8 cellular contexts compared by ENCODE assay signal in genomic region chr7:151342102-151342646, GRCh38. TPM values are rescaled to one million over a fixed set of nuclear protein-coding genes. Genes with fewer than 3 reads are reported as not detected.
DNase-seq lines count a peak whose midpoint lies in the region; ATAC-seq, FAIRE-seq and TF ChIP-seq lines count a peak whose summit lies in the region.

No MANE protein-coding gene starts in this region.

- H3K36me3 ChIP-seq in adrenal gland (replicated peaks in 1 of 2) (peaks cover 0 to 17% of the 10 kb centered on the region in 2 donors), right lobe of liver (peaks cover 0 to 20% (median 12%) of the 10 kb centered on the region in 4 donors)

- ATAC-seq in GM19397 (IDR thresholded peaks at IDR 0.05; ENCODE audit: unreplicated experiment) = peak; percentile 37
- peak; percentile 40 for ATAC-seq in HG03469 (IDR thresholded peaks at IDR 0.05; ENCODE audit: unreplicated experiment)
- ATAC-seq in right lobe of liver = peak in 2 of 4 donors; percentile 8 to 21

- no peaks in the 10 kb centered on the region for H3K27me3 ChIP-seq in adrenal gland
- H3K27me3 ChIP-seq in right lobe of liver = no peaks in the 10 kb centered on the region

- H3K9me3 ChIP-seq in adrenal gland (replicated peaks in 1 of 3) (no peaks in the 10 kb centered on the region), right lobe of liver (no peaks in the 10 kb centered on the region)

- TF ChIP-seq CTCF in C4-2B (conservative IDR thresholded peaks at IDR 0.05) (no peak), adrenal gland (IDR thresholded peaks at IDR 0.05) (no peak), right lobe of liver (IDR thresholded peaks at IDR 0.05) (no peak), type B pancreatic cell (conservative IDR thresholded peaks at IDR 0.05) (no peak)

- DNase-seq in adrenal gland (no peak), right lobe of liver (no peak), type B pancreatic cell (ENCODE audit: extremely low spot score, unreplicated experiment) (no peak), EL (no peak), H54 (ENCODE audit: insufficient read length, low spot score) (no peak)

- H3K27ac ChIP-seq in C4-2B (peak overlapping the region; percentile 70), adrenal gland (peak overlapping the region; percentile 71 to 85 (median 75)), right lobe of liver (peak overlapping the region; percentile 76 to 85 (median 83))

- H3K4me1 ChIP-seq in adrenal gland (replicated peaks in 1 of 2) = peaks cover 13 to 23% of the 10 kb centered on the region in 2 donors
- peaks cover 0 to 14% (median 8%) of the 10 kb centered on the region in 4 donors for H3K4me1 ChIP-seq in right lobe of liver

- peaks cover 8% of the 10 kb centered on the region for H3K36me3 Mint-ChIP-seq in type B pancreatic cell

- H3K9me3 Mint-ChIP-seq in type B pancreatic cell = no peaks in the 10 kb centered on the region

- no peak for FAIRE-seq in H54 (lab: Jason Lieb, UNC)

- peak overlapping the region; percentile 90 for H3K4me3 Mint-ChIP-seq in type B pancreatic cell

- H3K4me1 Mint-ChIP-seq in type B pancreatic cell (ENCODE audit: unreplicated experiment) = peaks cover 11% of the 10 kb centered on the region

- no peaks in the 10 kb centered on the region for H3K27me3 Mint-ChIP-seq in type B pancreatic cell

- intact Hi-C loops in adrenal gland (cut with DNase I) (no loop called here), right lobe of liver (cut with DNase I) (no loop called here)

- no peak for TF ChIP-seq POLR2A in adrenal gland (IDR thresholded peaks at IDR 0.05)
- TF ChIP-seq POLR2A in right lobe of liver (IDR thresholded peaks at IDR 0.05) = no peak
- no peak for TF ChIP-seq POLR2A in H54 (IDR thresholded peaks at IDR 0.05; ENCODE audit: low read depth, low read length)

- H3K27ac Mint-ChIP-seq in type B pancreatic cell = peak overlapping the region; percentile 77

- WGBS in adrenal gland, 4 donors = 2 to 5% (median 3%) methylated on average over 11 of the region's 11 CpGs
- WGBS in right lobe of liver (ENCODE audit: insufficient coverage, low coverage, low lambda C conversion rate, missing lambda C conversion rate) = under 1% methylated on average over 11 of the region's 11 CpGs

- H3K4me3 ChIP-seq in adrenal gland (peak overlapping the region; percentile 71 to 98 (median 94)), right lobe of liver (peak overlapping the region; percentile 79 to 92 (median 92))

RNA-seq across cellular contexts. Expression of gene NUB1, which starts 0.6 kb away (rescaled TPM):
- 10 to 100 TPM; 33.3 to 68.7 (median 48.6) TPM for total RNA-seq in adrenal gland
- polyA plus RNA-seq in adrenal gland = 100 to 1,000 TPM in 1 of 3 donors, 10 to 100 TPM in 2; 22.5 to 127 (median 38.0) TPM
- 10 to 100 TPM; 21.1 to 31.3 (median 26.2) TPM for total RNA-seq in right lobe of liver
- 49.3 and 54.3 TPM in 2 replicates for total RNA-seq in type B pancreatic cell (ENCODE audit: low replicate concordance)
